ENCODE assay signal across 30 cellular contexts in the genomic region with DNA sequence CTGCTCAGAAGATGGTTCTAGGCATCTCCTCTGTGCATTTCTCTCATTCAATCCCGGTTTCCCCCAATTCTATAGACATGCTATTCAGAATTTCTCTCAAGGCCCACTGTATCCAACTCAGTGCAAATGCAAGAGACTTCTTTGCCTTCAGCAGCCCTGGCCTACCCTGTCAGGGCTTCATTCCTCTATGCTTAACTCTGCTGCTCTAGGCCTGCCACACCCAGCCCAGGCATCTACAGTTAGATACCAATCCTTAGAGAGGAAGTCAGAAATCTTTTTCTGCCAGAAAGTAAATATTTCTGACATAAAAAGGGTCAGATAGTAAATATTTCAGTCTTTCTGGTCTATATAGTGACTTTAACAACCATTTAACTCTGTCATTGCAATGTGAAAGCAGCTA.
A peak's percentile ranks its signal among the peaks of the same experiment; 100 is the strongest.
DNase-seq lines count a peak whose midpoint lies in the region; ATAC-seq and TF ChIP-seq lines count a peak whose summit lies in the region.
"Had no signal": no experiment of that assay in that cellular context is flagged by ENCODE, and none has a peak within 500 bp of the region (broad histone marks: within the 10 kb centered on the region; RNA-seq: fewer than 3 reads in every experiment).

No MANE protein-coding gene starts in this region.

- H3K4ac ChIP-seq in mesendoderm (ENCODE audit: low read depth, low read length), result no peak overlapping the region

- H3K36me3 ChIP-seq in mesendoderm (ENCODE audit: control insufficient read depth, insufficient read depth, low read length), result no peaks in the 10 kb centered on the region
- H3K36me3 ChIP-seq: neural progenitor cell, prostate gland, thyroid gland, WERI-Rb-1 had no signal

- TF ChIP-seq CTCF in epithelial cell of esophagus (IDR thresholded peaks at IDR 0.05; ENCODE audit: insufficient read depth, low read depth, low read length, missing control alignments) (no peak), dorsolateral prefrontal cortex (IDR thresholded peaks at IDR 0.05 in 54 of 56, conservative IDR thresholded peaks at IDR 0.05 in 2 of 56; ENCODE audit: low read depth in 1 of 56, partially characterized antibody in 56 of 56) (no peak)

- H2AK5ac ChIP-seq in mesendoderm (ENCODE audit: low read length), result no peak overlapping the region

- no peaks in the 10 kb centered on the region for H3K4me1 ChIP-seq in mesendoderm (ENCODE audit: control insufficient read depth, low read depth, low read length)
- H3K4me1 ChIP-seq: prostate gland, thyroid gland had no signal

- H3K56ac ChIP-seq in mesendoderm (ENCODE audit: low read length), result no peak overlapping the region

- H3K23ac ChIP-seq in mesendoderm (ENCODE audit: low read length), result no peak overlapping the region

- no peak overlapping the region for H2BK15ac ChIP-seq in mesendoderm (replicated peaks; ENCODE audit: low read depth)

- no peak overlapping the region for H3K18ac ChIP-seq in mesendoderm (ENCODE audit: low read length)

- no peak overlapping the region for H4K5ac ChIP-seq in mesendoderm (ENCODE audit: low read length)

- no peaks in the 10 kb centered on the region for H3K79me1 ChIP-seq in mesendoderm (ENCODE audit: low read length)

- no peaks in the 10 kb centered on the region for H3K79me2 ChIP-seq in mesendoderm (ENCODE audit: control insufficient read depth, insufficient read depth, low read length)

- no peak overlapping the region for H4K8ac ChIP-seq in mesendoderm (ENCODE audit: low read depth, low read length)

- no peak overlapping the region for H2BK120ac ChIP-seq in mesendoderm (ENCODE audit: low read depth, low read length)

- H3K4me3 ChIP-seq in epithelial cell of esophagus (ENCODE audit: low read length) (no peak overlapping the region), mesendoderm (ENCODE audit: low read length) (no peak overlapping the region), dorsolateral prefrontal cortex (no peak overlapping the region)
- H3K4me3 ChIP-seq: GM23248, neural progenitor cell, prostate gland, skin epidermis, thyroid gland had no signal

- H3K9ac ChIP-seq in mesendoderm (ENCODE audit: low read length), result no peak overlapping the region
- H3K9ac ChIP-seq: GM23248, neural progenitor cell had no signal

- ATAC-seq in GM18517 (IDR thresholded peaks at IDR 0.05; ENCODE audit: unreplicated experiment), result no peak
- ATAC-seq: activated naive CD8-positive, alpha-beta T cell treated with anti-CD3 and anti-CD28 coated beads, Interleukin-2, amount 50 U/mL, for 24 hours; stimulated activated naive CD8-positive, alpha-beta T cell treated with anti-CD3 and anti-CD28 coated beads, Interleukin-15, amount 100 ng/mL, for 72 hours had no signal

- no peak overlapping the region for H3K4me2 ChIP-seq in mesendoderm (ENCODE audit: low read length)
- H3K4me2 ChIP-seq: neural progenitor cell had no signal

- WGBS in mesendoderm (ENCODE audit: extremely low coverage, insufficient coverage, low lambda C conversion rate), result no CpG with 5 or more reads among the region's 1 CpG

- H3K27ac ChIP-seq in mesendoderm (ENCODE audit: low read depth, low read length) (no peak overlapping the region), dorsolateral prefrontal cortex (no peak overlapping the region)
- H3K27ac ChIP-seq: GM23248, HL-60, neural progenitor cell, prostate gland, skin epidermis, thyroid gland, WERI-Rb-1 had no signal

- DNase-seq in GM04504 (ENCODE audit: low read depth) (peak; percentile 8), epithelial cell of esophagus (ENCODE audit: low read depth) (peak; percentile 12), mesendoderm (peak; percentile 55), ureter (ENCODE audit: low spot score) (peak; percentile 49), dorsolateral prefrontal cortex (no peak), NOMO-1 (lab: John Stamatoyannopoulos, UW; ENCODE audit: unreplicated experiment in 2 of 2) (no peak)
- DNase-seq: activated CD4-positive, alpha-beta T cell treated with anti-CD3 and anti-CD28 coated beads, Interleukin-2, amount 10 ng/mL, durations not matched to agents 24 days and 14 days; activated gamma-delta T cell; activated naive CD8-positive, alpha-beta T cell treated with anti-CD3 and anti-CD28 coated beads, Interleukin-2, amount 50 U/mL, for 24 hours; activated T-cell treated with anti-CD3 and anti-CD28 coated beads, Interleukin-2, amount 50 U/mL, for 1 hour; Calu3; central memory CD4-positive, alpha-beta T cell; glutamatergic neuron; GM23248; Kasumi-1; MV-4-11; NCI-H510A; OCI-M1; Right ventricle myocardium superior; stimulated activated CD4-positive, alpha-beta T cell treated with anti-CD3 and anti-CD28 coated beads, Interleukin-1b, Interleukin-23, amount 100 ng/mL, for 48 hours; stimulated activated CD8-positive, alpha-beta memory T cell treated with anti-CD3 and anti-CD28 coated beads, Interleukin-4, amount 100 ng/mL, for 48 hours; stimulated activated naive CD8-positive, alpha-beta T cell treated with anti-CD3 and anti-CD28 coated beads, Interleukin-15, amount 100 ng/mL, for 72 hours; T-helper 9 cell; thyroid gland; WERI-Rb-1 had no signal

- H3K27me3 ChIP-seq in mesendoderm (ENCODE audit: insufficient read depth, low read length, poor library complexity) (no peaks in the 10 kb centered on the region), dorsolateral prefrontal cortex (peaks cover 0 to 5% (median 0%) of the 10 kb centered on the region in 45 donors)
- H3K27me3 ChIP-seq: neural progenitor cell, thyroid gland had no signal

- no peak overlapping the region for H2BK5ac ChIP-seq in mesendoderm (ENCODE audit: low read length)

- intact Hi-C loops in dorsolateral prefrontal cortex (cut with DNase I), result no loop called here

Comparison
In these comparisons a context has a peak if more than half of its experiments do, and no peak if none do; other contexts are left out.
1. DNase-seq: peak in GM04504 (single experiment), epithelial cell of esophagus (single experiment), mesendoderm (single experiment) and ureter (single experiment); none in dorsolateral prefrontal cortex (0 of 10) and NOMO-1 (0 of 2).